In the genomic region with DNA sequence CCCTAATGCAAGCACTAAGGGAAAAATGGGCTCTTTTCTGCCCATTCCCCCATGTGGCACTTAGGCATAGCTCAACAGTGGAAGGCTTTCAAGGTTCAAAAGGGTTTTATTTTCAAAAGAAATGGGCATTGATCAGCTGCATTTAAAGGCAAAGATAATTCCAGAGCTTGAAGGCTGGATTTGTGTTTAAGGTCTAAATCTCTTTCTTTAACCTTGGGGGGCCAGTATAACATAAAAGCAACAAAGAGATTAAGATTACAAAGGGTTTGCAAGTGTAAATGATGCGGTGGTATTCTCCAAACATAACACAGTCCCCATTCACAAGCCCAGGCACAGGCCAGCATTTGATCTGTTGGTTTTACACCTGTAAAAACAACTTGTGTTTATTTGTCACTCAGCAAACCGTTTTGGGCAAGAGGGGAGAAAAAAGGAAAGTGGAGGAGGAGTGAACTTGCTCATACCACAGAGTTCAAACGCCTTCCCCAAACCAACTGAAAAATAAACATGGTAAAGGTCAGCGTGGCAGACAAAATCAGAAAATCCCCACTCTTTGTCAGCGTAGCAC, we compare ENCODE assay signal across 21 cellular contexts.
"Had no signal": no experiment of that assay in that cellular context is flagged by ENCODE, and none has a peak within 500 bp of the region (broad histone marks: within the 10 kb centered on the region; RNA-seq: fewer than 3 reads in every experiment).

No MANE protein-coding gene starts in this region.

- H3K4me3 ChIP-seq: lung, mucosa of descending colon, pancreas, right lobe of liver, transverse colon, upper lobe of right lung, uterus had no signal

- DNase-seq: cortex of kidney; effector memory CD8-positive, alpha-beta T cell; head of caudate nucleus; mucosa of descending colon; naive B cell; occipital lobe; pancreas; right lobe of liver; small intestine; stimulated activated CD4-positive, alpha-beta T cell treated with anti-CD3 and anti-CD28 coated beads, Interleukin-15, amount 100 ng/mL, for 24 hours; stimulated activated CD4-positive, alpha-beta T cell treated with anti-CD3 and anti-CD28 coated beads, Interleukin-2, amount 100 ng/mL, for 48 hours; stimulated activated naive B cell treated with anti-CD40 and anti-IgM and Interleukin-4, amounts not matched to agents 10 μg/mL and 1 μg/mL and 100 μg/mL, for 72 hours; transverse colon; upper lobe of right lung; uterus had no signal

- H3K9me3 Mint-ChIP-seq: stimulated activated naive CD8-positive, alpha-beta T cell treated with anti-CD3 and anti-CD28 coated beads, Interleukin-15, Interleukin-2, amounts not matched to agents 100 ng/mL and 50 ng/mL, for 24 hours had no signal

- H3K27me3 Mint-ChIP-seq: effector memory CD8-positive, alpha-beta T cell; memory B cell; naive B cell; stimulated activated naive B cell treated with anti-CD40 and anti-IgM and Interleukin-4, amounts not matched to agents 10 μg/mL and 1 μg/mL and 100 μg/mL, for 72 hours; stimulated activated naive CD8-positive, alpha-beta T cell treated with anti-CD3 and anti-CD28 coated beads, Interleukin-15, Interleukin-2, amounts not matched to agents 100 ng/mL and 50 ng/mL, for 24 hours had no signal

- H3K4me1 ChIP-seq: pancreas, right lobe of liver, transverse colon, upper lobe of right lung, uterus had no signal

- H3K27ac Mint-ChIP-seq: effector memory CD8-positive, alpha-beta T cell; mesothelial cell of epicardium; naive B cell; natural killer cell treated with Interleukin-12 subunit alpha and Interleukin-12 subunit beta and Interleukin-15 and Interleukin-18, amount 100 ng/mL, for 72 hours; stimulated activated naive B cell treated with anti-CD40 and anti-IgM and Interleukin-4, amounts not matched to agents 10 μg/mL and 1 μg/mL and 100 μg/mL, for 72 hours; stimulated activated naive CD8-positive, alpha-beta T cell treated with anti-CD3 and anti-CD28 coated beads, Interleukin-15, Interleukin-2, amounts not matched to agents 100 ng/mL and 50 ng/mL, for 24 hours had no signal

- ATAC-seq: effector memory CD8-positive, alpha-beta T cell; left lobe of liver; mucosa of descending colon; natural killer cell treated with Interleukin-12 subunit alpha and Interleukin-12 subunit beta and Interleukin-15 and Interleukin-18, amount 100 ng/mL, for 72 hours; pancreas; stimulated activated naive B cell treated with anti-CD40 and anti-IgM and Interleukin-4, amounts not matched to agents 10 μg/mL and 1 μg/mL and 100 μg/mL, for 72 hours; upper lobe of right lung had no signal

- H3K4me1 Mint-ChIP-seq: memory B cell; mesothelial cell of epicardium; naive B cell; stimulated activated naive B cell treated with anti-CD40 and anti-IgM and Interleukin-4, amounts not matched to agents 10 μg/mL and 1 μg/mL and 100 μg/mL, for 72 hours had no signal

- H3K36me3 ChIP-seq: pancreas, right lobe of liver, transverse colon, upper lobe of right lung, uterus had no signal

- H3K9me3 ChIP-seq: mucosa of descending colon, pancreas, right lobe of liver, transverse colon, upper lobe of right lung, uterus had no signal

- H3K27ac ChIP-seq: pancreas, right lobe of liver, transverse colon, upper lobe of right lung, uterus had no signal

- H3K27me3 ChIP-seq: pancreas, right lobe of liver, transverse colon, upper lobe of right lung, uterus had no signal

- H3K4me3 Mint-ChIP-seq: effector memory CD8-positive, alpha-beta T cell; memory B cell; mesothelial cell of epicardium; naive B cell; natural killer cell treated with Interleukin-12 subunit alpha and Interleukin-12 subunit beta and Interleukin-15 and Interleukin-18, amount 100 ng/mL, for 72 hours; stimulated activated naive B cell treated with anti-CD40 and anti-IgM and Interleukin-4, amounts not matched to agents 10 μg/mL and 1 μg/mL and 100 μg/mL, for 72 hours; stimulated activated naive CD8-positive, alpha-beta T cell treated with anti-CD3 and anti-CD28 coated beads, Interleukin-15, Interleukin-2, amounts not matched to agents 100 ng/mL and 50 ng/mL, for 24 hours had no signal

- H3K36me3 Mint-ChIP-seq: memory B cell; mesothelial cell of epicardium; naive B cell; natural killer cell treated with Interleukin-12 subunit alpha and Interleukin-12 subunit beta and Interleukin-15 and Interleukin-18, amount 100 ng/mL, for 72 hours; stimulated activated naive B cell treated with anti-CD40 and anti-IgM and Interleukin-4, amounts not matched to agents 10 μg/mL and 1 μg/mL and 100 μg/mL, for 72 hours had no signal
